4 cellular contexts compared by ENCODE assay signal in the genomic region with DNA sequence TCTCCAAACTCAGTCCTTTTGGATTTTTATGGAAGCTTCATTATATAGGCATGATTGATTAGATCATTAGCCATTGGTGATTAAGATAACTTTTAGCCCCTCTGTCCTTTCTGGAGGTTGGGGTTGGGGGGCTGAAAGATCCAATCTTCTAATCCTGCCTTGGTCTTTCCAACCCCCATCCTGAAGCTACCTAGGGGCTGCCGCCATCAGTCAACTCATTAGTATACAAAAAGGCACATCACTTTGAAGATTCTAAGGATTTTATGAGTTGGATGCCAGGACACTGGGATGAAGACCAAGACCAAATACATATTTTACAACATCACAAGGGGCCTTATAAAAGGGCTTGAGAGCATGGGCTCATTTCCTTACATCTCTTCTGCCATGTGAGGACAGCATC. TPM values are rescaled to one million over a fixed set of nuclear protein-coding genes. Genes with fewer than 3 reads are reported as not detected.
"Had no signal": no experiment of that assay in that cellular context is flagged by ENCODE, and none has a peak within 500 bp of the region (broad histone marks: within the 10 kb centered on the region; RNA-seq: fewer than 3 reads in every experiment).

No MANE protein-coding gene starts in this region.

- ATAC-seq: GM12878 had no signal

- H3K4me3 ChIP-seq: GM12878 had no signal

- DNase-seq: GDM1, GF-D8 had no signal

RNA-seq across cellular contexts. Expression of a gene that starts 47.5 kb away (rescaled TPM):
- total RNA-seq: G401, GM12878 had no signal
- polyA plus RNA-seq: GM12878 had no signal
